In the genomic region with DNA sequence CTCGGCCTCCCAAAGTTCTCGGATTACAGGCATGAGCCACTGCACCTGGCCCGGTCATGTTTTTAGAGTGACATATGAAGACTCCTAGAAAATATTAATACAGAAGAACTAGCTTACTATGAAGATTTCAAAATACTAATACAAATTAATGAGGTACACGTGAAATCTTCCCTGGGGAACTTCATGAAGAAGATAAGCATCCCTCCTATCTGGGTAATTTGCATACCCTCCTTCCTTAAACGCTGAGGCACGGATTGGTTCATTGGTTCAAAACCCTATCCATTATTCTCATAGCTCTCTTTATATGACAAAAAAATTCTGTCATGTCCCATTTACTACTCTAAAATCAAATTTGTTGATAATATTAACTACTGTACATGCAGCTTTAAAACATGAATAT, we compare ENCODE assay signal across 13 cellular contexts.
A peak's percentile ranks its signal among the peaks of the same experiment; 100 is the strongest.
DNase-seq lines count a peak whose midpoint lies in the region; ATAC-seq and TF ChIP-seq lines count a peak whose summit lies in the region.
"Had no signal": no experiment of that assay in that cellular context is flagged by ENCODE, and none has a peak within 500 bp of the region (broad histone marks: within the 10 kb centered on the region; RNA-seq: fewer than 3 reads in every experiment).

No MANE protein-coding gene starts in this region.

- CTCF ChIA-PET in activated CD8-positive, alpha-beta memory T cell treated with anti-CD3 and anti-CD28 coated beads, Interleukin-2, amount 10 ng/mL, durations not matched to agents 7 days and 5 days (lab: Charles Lee), result interaction anchor here (0.6 to 7.5 kb wide), 17 partner anchors 12 to 83 kb away, joined by 3 to 79 read pairs (median 5); no protein-coding TSS in a partner anchor
- CTCF ChIA-PET in activated CD4-positive, alpha-beta memory T cell treated with anti-CD3 and anti-CD28 coated beads for 36 hours (lab: Charles Lee), result interaction anchor here (1.0 to 5.6 kb wide), 6 partner anchors 12 to 81 kb away, joined by 3 to 34 read pairs (median 6); no protein-coding TSS in a partner anchor

- H3K9me2 ChIP-seq in GM23248 (ENCODE audit: insufficient read depth), result no peaks in the 10 kb centered on the region

- intact Hi-C loops in activated CD4-positive, alpha-beta memory T cell treated with anti-CD3 and anti-CD28 coated beads for 36 hours (cut with micrococcal nuclease), result no loop called here
- intact Hi-C loops in dorsolateral prefrontal cortex (cut with DNase I), result no loop called here

- H3K27me3 Mint-ChIP-seq in activated CD8-positive, alpha-beta memory T cell treated with anti-CD3 and anti-CD28 coated beads, Interleukin-2, amount 10 ng/mL, durations not matched to agents 7 days and 5 days, result no peaks in the 10 kb centered on the region
- H3K27me3 Mint-ChIP-seq in activated CD4-positive, alpha-beta memory T cell treated with anti-CD3 and anti-CD28 coated beads for 36 hours, result peaks cover 6% of the 10 kb centered on the region
- H3K27me3 Mint-ChIP-seq in naive thymus-derived CD8-positive, alpha-beta T cell, result no peaks in the 10 kb centered on the region

- POLR2A ChIA-PET in activated CD4-positive, alpha-beta memory T cell treated with anti-CD3 and anti-CD28 coated beads for 36 hours (lab: Charles Lee), result interaction anchor here (1.2 to 17.8 kb wide), 18 partner anchors 8 to 147 kb away, joined by 3 to 314 read pairs (median 26); no protein-coding TSS in a partner anchor
- POLR2A ChIA-PET in naive thymus-derived CD8-positive, alpha-beta T cell (lab: Charles Lee), result interaction anchor here (0.9 kb wide), 1 partner anchor 29 kb away, joined by 4 read pairs; no protein-coding TSS in a partner anchor

- peak overlapping the region; percentile 99 for H3K4me2 ChIP-seq in GM23248 (ENCODE audit: unreplicated experiment)

- H3K36me3 ChIP-seq in GM23248 (ENCODE audit: low read depth), result peaks cover 25% of the 10 kb centered on the region; the same call in 1 of the 2 replicates

- peaks cover 78% of the 10 kb centered on the region for H3F3A ChIP-seq in GM23248 (ENCODE audit: insufficient read depth)

- H3K36me3 Mint-ChIP-seq in activated CD8-positive, alpha-beta memory T cell treated with anti-CD3 and anti-CD28 coated beads, Interleukin-2, amount 10 ng/mL, durations not matched to agents 7 days and 5 days, result peaks cover 68% of the 10 kb centered on the region
- H3K36me3 Mint-ChIP-seq in activated CD4-positive, alpha-beta memory T cell treated with anti-CD3 and anti-CD28 coated beads for 36 hours, result peaks cover 77% of the 10 kb centered on the region
- peaks cover 5 to 41% (median 8%) of the 10 kb centered on the region in 3 donors for H3K36me3 Mint-ChIP-seq in naive thymus-derived CD8-positive, alpha-beta T cell

- H3K4me3 Mint-ChIP-seq in activated CD8-positive, alpha-beta memory T cell treated with anti-CD3 and anti-CD28 coated beads, Interleukin-2, amount 10 ng/mL, durations not matched to agents 7 days and 5 days, result peak overlapping the region; percentile 94
- H3K4me3 Mint-ChIP-seq in activated CD4-positive, alpha-beta memory T cell treated with anti-CD3 and anti-CD28 coated beads for 36 hours, result peak overlapping the region; percentile 84
- H3K4me3 Mint-ChIP-seq in naive thymus-derived CD8-positive, alpha-beta T cell, result peak overlapping the region in 9 of 10 donors; percentile 16 to 76 (median 52)

- DNase-seq in activated CD8-positive, alpha-beta memory T cell treated with anti-CD3 and anti-CD28 coated beads, Interleukin-2, amount 10 ng/mL, durations not matched to agents 7 days and 5 days, result no peak
- DNase-seq in activated CD8-positive, alpha-beta memory T cell treated with anti-CD3 and anti-CD28 coated beads, Interleukin-2, amount 50 U/mL, for 48 hours, result no peak
- no peak for DNase-seq in GM23248
- DNase-seq in activated CD4-positive, alpha-beta memory T cell treated with anti-CD3 and anti-CD28 coated beads for 36 hours, result no peak
- DNase-seq in naive thymus-derived CD8-positive, alpha-beta T cell, result no peak
- DNase-seq in HuH-7 (ENCODE audit: low spot score), result no peak
- no peak for DNase-seq in HUDEP-2 (lab: John Stamatoyannopoulos, UW; ENCODE audit: unreplicated experiment in 76 of 76)
- DNase-seq in dorsolateral prefrontal cortex, result no peak
- DNase-seq: activated CD8-positive, alpha-beta memory T cell treated with anti-CD3 and anti-CD28 coated beads, Interleukin-2, amount 50 U/mL, for 4 hours; AML-193; left lung; nucleus accumbens; T-helper 9 cell had no signal

- H3K27me3 ChIP-seq in GM23248 (replicated peaks; ENCODE audit: insufficient read depth), result no peaks in the 10 kb centered on the region
- H3K27me3 ChIP-seq in dorsolateral prefrontal cortex, result no peaks in the 10 kb centered on the region
- H3K27me3 ChIP-seq: left lung had no signal

- in situ Hi-C loops in GM23248 (cut with MboI), result no loop called here

- no peaks in the 10 kb centered on the region for H3K9me3 Mint-ChIP-seq in activated CD8-positive, alpha-beta memory T cell treated with anti-CD3 and anti-CD28 coated beads, Interleukin-2, amount 10 ng/mL, durations not matched to agents 7 days and 5 days (ENCODE audit: low read depth)
- no peaks in the 10 kb centered on the region for H3K9me3 Mint-ChIP-seq in activated CD4-positive, alpha-beta memory T cell treated with anti-CD3 and anti-CD28 coated beads for 36 hours
- H3K9me3 Mint-ChIP-seq in naive thymus-derived CD8-positive, alpha-beta T cell, result no peaks in the 10 kb centered on the region

- peaks cover 63% of the 10 kb centered on the region for H3K4me1 Mint-ChIP-seq in activated CD8-positive, alpha-beta memory T cell treated with anti-CD3 and anti-CD28 coated beads, Interleukin-2, amount 10 ng/mL, durations not matched to agents 7 days and 5 days
- peaks cover 48% of the 10 kb centered on the region for H3K4me1 Mint-ChIP-seq in activated CD4-positive, alpha-beta memory T cell treated with anti-CD3 and anti-CD28 coated beads for 36 hours (ENCODE audit: low read depth)
- H3K4me1 Mint-ChIP-seq in naive thymus-derived CD8-positive, alpha-beta T cell, result peaks cover 33 to 97% (median 87%) of the 10 kb centered on the region in 4 donors

- 87 to 88% methylated on average over 6 of the region's 6 CpGs for WGBS in GM23248 (ENCODE audit: low coverage in 1 of 2, low lambda C conversion rate in 2 of 2, missing lambda C conversion rate in 2 of 2), 2 experiments

- peak overlapping the region; percentile 88 for H3K27ac Mint-ChIP-seq in activated CD8-positive, alpha-beta memory T cell treated with anti-CD3 and anti-CD28 coated beads, Interleukin-2, amount 10 ng/mL, durations not matched to agents 7 days and 5 days
- H3K27ac Mint-ChIP-seq in activated CD4-positive, alpha-beta memory T cell treated with anti-CD3 and anti-CD28 coated beads for 36 hours, result no peak overlapping the region
- H3K27ac Mint-ChIP-seq in naive thymus-derived CD8-positive, alpha-beta T cell, result peak overlapping the region in 7 of 10 donors; percentile 4 to 94 (median 72)

- H2AFZ ChIP-seq in GM23248, result no peak overlapping the region

- H4K20me1 ChIP-seq in GM23248 (ENCODE audit: insufficient read depth), result no peaks in the 10 kb centered on the region

- H3K4me3 ChIP-seq in GM23248, result peak overlapping the region; percentile 81
- no peak overlapping the region for H3K4me3 ChIP-seq in dorsolateral prefrontal cortex

- H3K27ac ChIP-seq in GM23248 (peak overlapping the region; percentile 100), dorsolateral prefrontal cortex (peak overlapping the region in 1 of 59 donors; percentile 11)

- no peak for TF ChIP-seq CTCF in dorsolateral prefrontal cortex (IDR thresholded peaks at IDR 0.05 in 54 of 56, conservative IDR thresholded peaks at IDR 0.05 in 2 of 56; ENCODE audit: low read depth in 1 of 56, partially characterized antibody in 56 of 56)

- H3K9ac ChIP-seq in GM23248, result peak overlapping the region; percentile 97

- peaks cover 84% of the 10 kb centered on the region for H3K79me2 ChIP-seq in GM23248 (ENCODE audit: insufficient read depth)

- no peaks in the 10 kb centered on the region for H3K9me3 ChIP-seq in GM23248 (ENCODE audit: low read depth)
- H3K9me3 ChIP-seq: left lung had no signal

- ATAC-seq in activated CD8-positive, alpha-beta memory T cell treated with anti-CD3 and anti-CD28 coated beads, Interleukin-2, amount 10 ng/mL, durations not matched to agents 7 days and 5 days, result no peak
- ATAC-seq in naive thymus-derived CD8-positive, alpha-beta T cell, result no peak
- ATAC-seq: left lung had no signal

- H3K4me1 ChIP-seq in GM23248 (ENCODE audit: insufficient read depth), result peaks cover 83% of the 10 kb centered on the region
